Comparison of ENCODE assay signal across 21 cellular contexts in the genomic region with DNA sequence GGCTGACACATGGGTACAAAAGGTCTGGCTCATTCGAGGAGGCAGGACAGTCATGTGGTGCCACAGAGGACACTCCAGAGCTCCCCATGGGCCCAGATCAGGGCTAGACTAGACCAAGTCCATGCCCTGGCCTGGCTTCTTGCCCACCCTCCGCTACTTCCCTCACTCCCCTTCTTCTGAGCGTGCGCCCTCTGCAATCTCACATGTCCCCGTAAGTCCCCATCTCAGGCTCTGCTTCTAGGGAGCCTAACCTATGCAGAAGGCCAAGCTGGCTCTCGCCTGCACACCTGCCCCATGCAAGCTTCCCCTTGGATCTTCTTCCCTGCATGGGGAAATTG.
DNase-seq lines count a peak whose midpoint lies in the region; ATAC-seq, FAIRE-seq and TF ChIP-seq lines count a peak whose summit lies in the region.
"Had no signal": no experiment of that assay in that cellular context is flagged by ENCODE, and none has a peak within 500 bp of the region (broad histone marks: within the 10 kb centered on the region; RNA-seq: fewer than 3 reads in every experiment).

No MANE protein-coding gene starts in this region.

- peak; percentile 26; the same call in 1 of the 2 replicates for ATAC-seq in HCT116
- ATAC-seq in activated T-cell treated with anti-CD3 and anti-CD28 coated beads, Interleukin-2, amount 50 U/mL, for 72 hours (replicated peaks in 1 of 2) = no peak

- no peak for FAIRE-seq in H1 (lab: Jason Lieb, UNC)
- FAIRE-seq: HTR-8/SVneo had no signal

- H3K18ac ChIP-seq in H1 (ENCODE audit: extremely low read depth, low read length) (no peak overlapping the region; the same call in 1 of the 2 replicates), neuronal stem cell (ENCODE audit: low read length) (peak overlapping the region; percentile 11)

- H4K8ac ChIP-seq in H1 (ENCODE audit: extremely low read depth, insufficient read depth, low read length) (no peak overlapping the region; the same call in 1 of the 2 replicates), neuronal stem cell (ENCODE audit: low read depth, low read length) (no peak overlapping the region)

- H3K9me3 Mint-ChIP-seq in activated T-cell treated with anti-CD3 and anti-CD28 coated beads, Interleukin-2, amount 50 U/mL, for 72 hours = peaks cover 0 to 2% of the 10 kb centered on the region in 2 donors

- TF ChIP-seq CTCF in HCT116 (IDR thresholded peaks at IDR 0.05 in 2 of 3, conservative IDR thresholded peaks at IDR 0.05 in 1 of 3; ENCODE audit: borderline replicate concordance in 1 of 3, insufficient read depth in 1 of 3, low read depth in 2 of 3, low read length in 2 of 3) = no peak
- TF ChIP-seq CTCF in H1 (IDR thresholded peaks at IDR 0.05; ENCODE audit: control extremely low read depth in 1 of 3, insufficient read depth in 1 of 3, low read depth in 1 of 3, low read length in 3 of 3) = no peak

- H3K14ac ChIP-seq in H1 (ENCODE audit: insufficient read length) (no peak overlapping the region), neuronal stem cell (ENCODE audit: low read length) (no peak overlapping the region)

- no TSS peak for BruUV-seq in HCT116 (replicated peaks; lab: Mats Ljungman, UMichigan)

- H3K9ac ChIP-seq in HCT116 (ENCODE audit: low read length) = no peak overlapping the region
- no peak overlapping the region for H3K9ac ChIP-seq in H1 (replicated peaks in 1 of 4; ENCODE audit: extremely low read depth in 1 of 4, low read depth in 3 of 4, low read length in 3 of 4)
- H3K9ac ChIP-seq in neuronal stem cell (ENCODE audit: low read depth, low read length, poor library complexity) = no peak overlapping the region

- H3K27ac ChIP-seq in HCT116 (ENCODE audit: low read depth, low read length) (no peak overlapping the region), H1 (ENCODE audit: low read depth, low read length) (no peak overlapping the region), neuronal stem cell (replicated peaks; ENCODE audit: low read length) (no peak overlapping the region)
- H3K27ac ChIP-seq: C4-2B, RWPE1, SJCRH30 had no signal

- POLR2A ChIA-PET in HCT116 (lab: Charles Lee) (no interaction called here), H1 (lab: Charles Lee; ENCODE audit: partially characterized antibody) (no interaction called here)

- peaks cover 5% of the 10 kb centered on the region for H3K4me1 Mint-ChIP-seq in activated T-cell treated with anti-CD3 and anti-CD28 coated beads, Interleukin-2, amount 50 U/mL, for 72 hours (ENCODE audit: low read depth)

- H2BK15ac ChIP-seq in H1 (ENCODE audit: low read length) (no peak overlapping the region), neuronal stem cell (ENCODE audit: low read length) (no peak overlapping the region)

- H3K79me2 ChIP-seq in HCT116 (ENCODE audit: insufficient read depth, low read length) (no peaks in the 10 kb centered on the region), H1 (ENCODE audit: control insufficient read depth in 1 of 2, insufficient read depth in 2 of 2, low read length in 2 of 2) (no peaks in the 10 kb centered on the region)

- no peaks in the 10 kb centered on the region for H3K27me3 Mint-ChIP-seq in activated T-cell treated with anti-CD3 and anti-CD28 coated beads, Interleukin-2, amount 50 U/mL, for 72 hours (ENCODE audit: low read depth)

- H2BK12ac ChIP-seq in H1 (ENCODE audit: low read depth, low read length) (0 out of 2 replicates have a peak overlapping the region, but pooled peaks have one; percentile 60), neuronal stem cell (ENCODE audit: low read length) (no peak overlapping the region)

- H3K4me3 Mint-ChIP-seq in activated T-cell treated with anti-CD3 and anti-CD28 coated beads, Interleukin-2, amount 50 U/mL, for 72 hours = no peak overlapping the region
- H3K4me3 Mint-ChIP-seq: H9 had no signal

- H3K4me1 ChIP-seq in HCT116 (ENCODE audit: control insufficient read depth in 1 of 2, insufficient read depth in 2 of 2, low read length in 2 of 2) (peaks cover 0 to 11% of the 10 kb centered on the region in 2 experiments; a peak in 2 of 4 replicates), H1 (replicated peaks in 1 of 4; ENCODE audit: control insufficient read depth in 3 of 4, insufficient read depth in 4 of 4, low read length in 3 of 4) (no peaks in the 10 kb centered on the region; a peak in 2 of 7 replicates), neuronal stem cell (ENCODE audit: control insufficient read depth in 2 of 2, insufficient read depth in 1 of 2, low read depth in 1 of 2, low read length in 2 of 2) (peaks cover 0 to 2% of the 10 kb centered on the region in 2 donors)
- H3K4me1 ChIP-seq: SJCRH30 had no signal

- intact Hi-C loops in HCT116 (cut with micrococcal nuclease) = loop anchor here (10.0 kb wide), 2 partner anchors 415 to 915 kb away; no protein-coding TSS in a partner anchor

- no peak overlapping the region for H2BK120ac ChIP-seq in H1 (replicated peaks; ENCODE audit: low read depth, low read length)
- H2BK120ac ChIP-seq in neuronal stem cell (ENCODE audit: low read depth, low read length) = no peak overlapping the region

- no peak overlapping the region for H3K4me3 ChIP-seq in HCT116 (replicated peaks in 1 of 2; ENCODE audit: low read depth in 1 of 2, low read length in 2 of 2)
- H3K4me3 ChIP-seq in H1 (ENCODE audit: extremely low read depth in 1 of 4, insufficient read depth in 2 of 4, low read depth in 3 of 4, low read length in 4 of 4) = no peak overlapping the region
- no peak overlapping the region for H3K4me3 ChIP-seq in neuronal stem cell (ENCODE audit: low read length in 2 of 2)
- H3K4me3 ChIP-seq: MG63, SJCRH30 had no signal

- no peak overlapping the region for H2BK20ac ChIP-seq in H1 (ENCODE audit: low read length)

- H3K36me3 ChIP-seq in HCT116 (ENCODE audit: control insufficient read depth in 1 of 2, insufficient read depth in 2 of 2, low read length in 2 of 2) (no peaks in the 10 kb centered on the region), H1 (ENCODE audit: control insufficient read depth in 2 of 4, insufficient read depth in 4 of 4, low read length in 3 of 4) (no peaks in the 10 kb centered on the region), neuronal stem cell (replicated peaks in 1 of 2; ENCODE audit: control insufficient read depth in 2 of 2, insufficient read depth in 2 of 2, low read length in 2 of 2) (no peaks in the 10 kb centered on the region)
- H3K36me3 ChIP-seq: MG63, SJCRH30 had no signal

- no peak overlapping the region for H4K5ac ChIP-seq in H1 (ENCODE audit: insufficient read length, low read depth, low read length)

- H3K9me2 ChIP-seq in HCT116 (ENCODE audit: insufficient read depth) = no peaks in the 10 kb centered on the region

- H3K23ac ChIP-seq in H1 (ENCODE audit: insufficient read length) (no peak overlapping the region), neuronal stem cell (ENCODE audit: low read depth, low read length, poor library complexity) (no peak overlapping the region)

- H2BK5ac ChIP-seq in H1 (ENCODE audit: low read depth, low read length) (no peak overlapping the region; the same call in 1 of the 2 replicates), neuronal stem cell (ENCODE audit: low read length) (no peak overlapping the region)

- RAD21 ChIA-PET in HCT116 (lab: Charles Lee; ENCODE audit: low non-redundant PET in 1 of 2, low total read pairs in 2 of 2, uncharacterized antibody in 2 of 2, unreplicated experiment in 2 of 2) = interaction anchor here in 1 of 2 experiments (0.6 kb wide), 1 partner anchor 590 kb away, joined by 3 read pairs; no protein-coding TSS in a partner anchor

- H3K9me3 ChIP-seq in HCT116 (ENCODE audit: control insufficient read depth in 1 of 2, insufficient read depth in 1 of 2, low read depth in 1 of 2, low read length in 2 of 2) = no peaks in the 10 kb centered on the region
- H3K9me3 ChIP-seq in H1 (ENCODE audit: insufficient read depth in 2 of 2, low read depth in 1 of 2, low read length in 1 of 2) = no peaks in the 10 kb centered on the region
- H3K9me3 ChIP-seq in neuronal stem cell (replicated peaks in 1 of 2; ENCODE audit: control insufficient read depth in 2 of 2, insufficient read depth in 1 of 2, low read depth in 1 of 2, low read length in 2 of 2) = no peaks in the 10 kb centered on the region
- H3K9me3 ChIP-seq: MG63, SJCRH30 had no signal

- no peak overlapping the region for H2AFZ ChIP-seq in HCT116 (ENCODE audit: low read depth, low read length, poor library complexity, severe bottlenecking)
- H2AFZ ChIP-seq in H1 (ENCODE audit: low read length) = no peak overlapping the region
- no peak overlapping the region for H2AFZ ChIP-seq in neuronal stem cell (ENCODE audit: low read length)

- WGBS in H1 (ENCODE audit: extremely low coverage in 1 of 2, insufficient coverage in 1 of 2, insufficient read length in 1 of 2, insufficient replicate concordance in 2 of 2, low coverage in 1 of 2, low lambda C conversion rate in 2 of 2, missing lambda C conversion rate in 1 of 2), 2 experiments = 84% methylated on average over 6 of the region's 6 CpGs; no CpG with 5 or more reads in 1 of the 2 experiments
- no CpG with 5 or more reads among the region's 6 CpGs for WGBS in neuronal stem cell (ENCODE audit: extremely low coverage in 2 of 2, insufficient read length in 2 of 2, insufficient replicate concordance in 1 of 2), 2 donors

- TF ChIP-seq POLR2A in HCT116 (IDR thresholded peaks at IDR 0.05; ENCODE audit: borderline replicate concordance, extremely low read depth, insufficient read depth, insufficient read length) (no peak), H1 (IDR thresholded peaks at IDR 0.05; ENCODE audit: control extremely low read depth in 1 of 2, low read depth in 2 of 2, low read length in 2 of 2) (no peak)

- H4K91ac ChIP-seq in H1 (replicated peaks; ENCODE audit: insufficient read length, low read length) (no peak overlapping the region), neuronal stem cell (ENCODE audit: low read depth, low read length, poor library complexity) (no peak overlapping the region)

- H3K4ac ChIP-seq in H1 (replicated peaks; ENCODE audit: insufficient read length, low read depth, low read length) (no peak overlapping the region), neuronal stem cell (ENCODE audit: low read length) (no peak overlapping the region)

- CTCF ChIA-PET in HCT116 (lab: Charles Lee) = interaction anchor here (1.7 kb wide), 1 partner anchor 321 kb away, joined by 6 read pairs; no protein-coding TSS in a partner anchor
- CTCF ChIA-PET in H1 (lab: Charles Lee; ENCODE audit: partially characterized antibody) = interaction anchor here (1.0 to 2.5 kb wide), 9 partner anchors 16 to 323 kb away, joined by 3 to 10 read pairs (median 4); no protein-coding TSS in a partner anchor

- H3K56ac ChIP-seq in H1 (replicated peaks; ENCODE audit: insufficient read length, low read depth, low read length) = no peak overlapping the region

- H3K27me3 ChIP-seq in HCT116 (ENCODE audit: insufficient read depth, low read length) (no peaks in the 10 kb centered on the region), H1 (replicated peaks in 1 of 4; ENCODE audit: control insufficient read depth in 3 of 4, extremely low read depth in 1 of 4, insufficient read depth in 3 of 4, low read length in 3 of 4) (no peaks in the 10 kb centered on the region), neuronal stem cell (ENCODE audit: control insufficient read depth in 3 of 3, insufficient read depth in 3 of 3, low read depth in 1 of 3, low read length in 3 of 3) (no peaks in the 10 kb centered on the region)
- H3K27me3 ChIP-seq: MG63 had no signal

- TF ChIP-seq RAD21 in HCT116 (IDR thresholded peaks at IDR 0.05; ENCODE audit: low read depth) = no peak
- TF ChIP-seq RAD21 in H1 (IDR thresholded peaks at IDR 0.05 in 1 of 2, conservative IDR thresholded peaks at IDR 0.05 in 1 of 2; ENCODE audit: low read depth in 2 of 2, low read length in 2 of 2) = no peak

- no peaks in the 10 kb centered on the region for H3K36me3 Mint-ChIP-seq in activated T-cell treated with anti-CD3 and anti-CD28 coated beads, Interleukin-2, amount 50 U/mL, for 72 hours (ENCODE audit: insufficient read depth in 2 of 2)

- no peak overlapping the region for H2AK5ac ChIP-seq in H1 (ENCODE audit: low read depth, low read length)
- H2AK5ac ChIP-seq in neuronal stem cell (ENCODE audit: low read depth, low read length) = no peak overlapping the region

- H4K20me1 ChIP-seq in HCT116 (ENCODE audit: insufficient read depth) = no peaks in the 10 kb centered on the region
- H4K20me1 ChIP-seq in H1 (replicated peaks in 1 of 2; ENCODE audit: control insufficient read depth in 1 of 2, insufficient read depth in 2 of 2, low read length in 2 of 2) = no peaks in the 10 kb centered on the region

- no peak for TF ChIP-seq EP300 in H1 (IDR thresholded peaks at IDR 0.05; ENCODE audit: borderline replicate concordance in 1 of 2, low read depth in 2 of 2, low read length in 2 of 2)

- no peak for DNase-seq in HCT116 (ENCODE audit: low read depth, low spot score)
- peak; percentile 4 for DNase-seq in LoVo (ENCODE audit: low spot score)
- no peak for DNase-seq in H1 (ENCODE audit: low read depth in 1 of 2, low spot score in 2 of 2)
- no peak for DNase-seq in neuronal stem cell (ENCODE audit: low spot score)
- DNase-seq in CD1c-positive myeloid dendritic cell (ENCODE audit: extremely low spot score) = no peak
- no peak for DNase-seq in NCI-H2081 (lab: John Stamatoyannopoulos, UW)
- no peak for DNase-seq in activated T-cell treated with anti-CD3 and anti-CD28 coated beads, Interleukin-2, amount 50 U/mL, for 72 hours
- DNase-seq: ACHN, AML-193, DMS79 treated with DMSO at 0.1 percent for 48 hours, H9, Karpas-422, MG63, NCI-H1092 treated with DMSO at 0.1 percent for 48 hours, NCI-H510A, NCI-H774, OCI-M1, SJCRH30 had no signal

- H3K79me1 ChIP-seq in H1 (ENCODE audit: low read depth, low read length) = no peaks in the 10 kb centered on the region
- no peaks in the 10 kb centered on the region for H3K79me1 ChIP-seq in neuronal stem cell (ENCODE audit: low read depth, low read length)

- H3K4me2 ChIP-seq in HCT116 (ENCODE audit: low read length) (peak overlapping the region; percentile 46; the same call in 1 of the 2 replicates), H1 (ENCODE audit: insufficient read depth in 1 of 2, low read depth in 2 of 2, low read length in 2 of 2) (no peak overlapping the region), neuronal stem cell (ENCODE audit: insufficient read depth, low read length, poor library complexity, severe bottlenecking) (no peak overlapping the region)

- no peak overlapping the region for H3K27ac Mint-ChIP-seq in activated T-cell treated with anti-CD3 and anti-CD28 coated beads, Interleukin-2, amount 50 U/mL, for 72 hours

- H3K23me2 ChIP-seq in H1 (ENCODE audit: low read depth, low read length) = no peaks in the 10 kb centered on the region
